ENCODE assay signal across 14 cellular contexts in the genomic region with DNA sequence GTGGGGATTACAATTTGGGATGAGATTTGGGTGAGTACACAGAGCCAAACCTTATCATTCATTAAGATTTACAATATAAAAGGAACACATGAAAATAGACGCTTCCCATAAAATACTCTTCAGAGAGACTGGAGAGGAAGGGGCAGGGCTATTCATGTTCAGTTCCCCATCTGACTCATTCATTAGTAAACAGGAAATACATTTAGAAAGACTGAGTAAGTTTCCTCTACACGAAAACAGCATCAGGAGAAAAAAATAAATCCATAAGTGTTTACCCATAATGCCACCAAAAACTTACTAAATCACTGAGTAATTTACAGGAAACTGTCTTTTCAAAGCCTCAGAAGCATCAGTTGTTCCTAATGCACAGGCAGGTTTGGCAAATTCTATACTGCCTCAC.
"Had no signal": no experiment of that assay in that cellular context is flagged by ENCODE, and none has a peak within 500 bp of the region (broad histone marks: within the 10 kb centered on the region; RNA-seq: fewer than 3 reads in every experiment).

No MANE protein-coding gene starts in this region.

- H3K27me3 ChIP-seq: cardiac muscle cell, sigmoid colon, upper lobe of right lung had no signal

- ATAC-seq: activated naive CD8-positive, alpha-beta T cell treated with anti-CD3 and anti-CD28 coated beads, Interleukin-2, amount 50 U/mL, for 24 hours; left lobe of liver; psoas muscle; stimulated activated naive CD8-positive, alpha-beta T cell treated with anti-CD3 and anti-CD28 coated beads, Interleukin-15, amount 100 ng/mL, for 72 hours; upper lobe of right lung had no signal

- H3K4me3 ChIP-seq: cardiac muscle cell, psoas muscle, sigmoid colon, upper lobe of right lung had no signal

- H3K36me3 ChIP-seq: cardiac muscle cell, sigmoid colon, upper lobe of right lung had no signal

- H3K4me1 ChIP-seq: psoas muscle, sigmoid colon, upper lobe of right lung had no signal

- H3K27ac ChIP-seq: cardiac muscle cell, psoas muscle, sigmoid colon, upper lobe of right lung had no signal

- H3K9me3 ChIP-seq: psoas muscle, sigmoid colon, upper lobe of right lung had no signal

- DNase-seq: activated CD4-positive, alpha-beta T cell treated with anti-CD3 and anti-CD28 coated beads, Interleukin-2, amount 10 ng/mL, durations not matched to agents 7 days and 5 days; activated naive CD4-positive, alpha-beta T cell treated with Interleukin-2 at 50 U/mL for 16 hours; activated naive CD8-positive, alpha-beta T cell treated with anti-CD3 and anti-CD28 coated beads, Interleukin-2, amount 50 U/mL, for 24 hours; aorta; erythroblast; islet precursor cell; psoas muscle; sigmoid colon; stimulated activated CD4-positive, alpha-beta T cell treated with anti-CD3 and anti-CD28 coated beads, Interleukin-1b, Interleukin-23, amount 100 ng/mL, for 48 hours; stimulated activated naive CD8-positive, alpha-beta T cell treated with anti-CD3 and anti-CD28 coated beads, Interleukin-15, amount 100 ng/mL, for 72 hours; T-helper 2 cell; upper lobe of right lung had no signal
